ENCODE assay signal across 28 cellular contexts in genomic region chr9:26811106-26811505, GRCh38.
DNase-seq lines count a peak whose midpoint lies in the region; ATAC-seq, FAIRE-seq and TF ChIP-seq lines count a peak whose summit lies in the region.
"Had no signal": no experiment of that assay in that cellular context is flagged by ENCODE, and none has a peak within 500 bp of the region (broad histone marks: within the 10 kb centered on the region; RNA-seq: fewer than 3 reads in every experiment).

No MANE protein-coding gene starts in this region.

- H4K8ac ChIP-seq in mesenchymal stem cell (ENCODE audit: low read length): no peak overlapping the region

- H3K27ac ChIP-seq in GM23248: no peak overlapping the region
- no peak overlapping the region for H3K27ac ChIP-seq in mesenchymal stem cell (ENCODE audit: low read length, poor library complexity, severe bottlenecking)
- H3K27ac ChIP-seq: BLaER1 treated with 17β-estradiol and CSF1 and Interleukin-3, amounts not matched to agents 10 nM and 100 nM; PC-9; RWPE1 had no signal

- TF ChIP-seq CTCF in fibroblast of mammary gland (conservative IDR thresholded peaks at IDR 0.05; ENCODE audit: control insufficient read depth, insufficient read depth, low read depth, low read length): no peak
- no peak for TF ChIP-seq CTCF in HFFc6 (IDR thresholded peaks at IDR 0.05)

- H3K4me3 ChIP-seq in GM23248: no peak overlapping the region
- H3K4me3 ChIP-seq in fibroblast of mammary gland (ENCODE audit: control insufficient read depth, low read depth, low read length): no peak overlapping the region
- H3K4me3 ChIP-seq in mesenchymal stem cell (ENCODE audit: insufficient read depth in 1 of 2, low read depth in 1 of 2, low read length in 2 of 2): no peak overlapping the region
- H3K4me3 ChIP-seq: BLaER1 treated with 17β-estradiol and CSF1 and Interleukin-3, amounts not matched to agents 10 nM and 100 nM; GM12878; PC-9 had no signal

- H3K27me3 ChIP-seq in GM23248 (replicated peaks; ENCODE audit: insufficient read depth) (no peaks in the 10 kb centered on the region), mesenchymal stem cell (ENCODE audit: control insufficient read depth in 1 of 2, insufficient read depth in 1 of 2, low read length in 2 of 2) (no peaks in the 10 kb centered on the region)
- H3K27me3 ChIP-seq: BLaER1 treated with 17β-estradiol and CSF1 and Interleukin-3, amounts not matched to agents 10 nM and 100 nM had no signal

- DNase-seq in GM23248 (peak; percentile 15), RCC 7860 (ENCODE audit: low spot score) (no peak), fibroblast of mammary gland (ENCODE audit: low read depth) (peak; percentile 71), mesenchymal stem cell (no peak), HFFc6 (no peak), nucleus accumbens (lab: John Stamatoyannopoulos, UW) (no peak)
- no peak for DNase-seq in activated naive CD4-positive, alpha-beta T cell treated with anti-CD3 and anti-CD28 coated beads, Interleukin-2, amount 50 U/mL, for 16 hours
- DNase-seq: AML-193; CD4-positive, alpha-beta memory T cell; COR-L47; DMS53; GDM1; KBM-7; MM.1S; NCI-H2029; NCI-H446; NCI-H524 treated with DMSO at 0.1 percent for 48 hours; NCI-H82; NK-92 treated with Interleukin-12 subunit alpha and Interleukin-12 subunit beta, amount 100 ng/mL, for 24 hours; PC-9; SHP77; SW 1271 had no signal

- H3K4me1 ChIP-seq in GM23248 (ENCODE audit: insufficient read depth): peaks cover 7% of the 10 kb centered on the region; the same call in 1 of the 2 replicates
- no peaks in the 10 kb centered on the region for H3K4me1 ChIP-seq in mesenchymal stem cell (ENCODE audit: control insufficient read depth, insufficient read depth, low read depth, low read length)
- H3K4me1 ChIP-seq: BLaER1 treated with 17β-estradiol and CSF1 and Interleukin-3, amounts not matched to agents 10 nM and 100 nM had no signal

- in situ Hi-C loops in GM23248 (cut with MboI): no loop called here

- no peaks in the 10 kb centered on the region for H3K27me3 Mint-ChIP-seq in HFFc6 (ENCODE audit: insufficient read depth)
- H3K27me3 Mint-ChIP-seq: CD4-positive, alpha-beta memory T cell had no signal

- H2AK5ac ChIP-seq in mesenchymal stem cell (ENCODE audit: low read length, severe bottlenecking): no peak overlapping the region

- H3K36me3 Mint-ChIP-seq in HFFc6 (ENCODE audit: low read depth): no peaks in the 10 kb centered on the region
- H3K36me3 Mint-ChIP-seq: CD4-positive, alpha-beta memory T cell had no signal

- no peaks in the 10 kb centered on the region for H3K9me2 ChIP-seq in GM23248 (ENCODE audit: insufficient read depth)

- no peak overlapping the region for H3K27ac Mint-ChIP-seq in HFFc6
- H3K27ac Mint-ChIP-seq: CD4-positive, alpha-beta memory T cell had no signal

- H3K4ac ChIP-seq in mesenchymal stem cell (ENCODE audit: low read depth in 1 of 2, low read length in 2 of 2): no peak overlapping the region

- no peak overlapping the region for H4K91ac ChIP-seq in mesenchymal stem cell (ENCODE audit: low read length)

- no peak overlapping the region for H2BK15ac ChIP-seq in mesenchymal stem cell (ENCODE audit: low read depth, poor library complexity, severe bottlenecking)

- no peak overlapping the region for H3K14ac ChIP-seq in mesenchymal stem cell (ENCODE audit: low read length in 2 of 2)

- H3K23ac ChIP-seq in mesenchymal stem cell (ENCODE audit: low read length in 2 of 2): no peak overlapping the region

- H3K36me3 ChIP-seq in GM23248 (ENCODE audit: low read depth) (no peaks in the 10 kb centered on the region), mesenchymal stem cell (ENCODE audit: control insufficient read depth in 1 of 2, insufficient read depth in 2 of 2, low read depth in 1 of 2, low read length in 2 of 2) (no peaks in the 10 kb centered on the region)
- H3K36me3 ChIP-seq: BLaER1 treated with 17β-estradiol and CSF1 and Interleukin-3, amounts not matched to agents 10 nM and 100 nM had no signal

- no peak overlapping the region for H2BK5ac ChIP-seq in mesenchymal stem cell (ENCODE audit: low read depth, low read length, poor library complexity, severe bottlenecking)

- H3K18ac ChIP-seq in mesenchymal stem cell (ENCODE audit: low read depth in 1 of 2, low read length in 2 of 2): no peak overlapping the region

- no peaks in the 10 kb centered on the region for H3K79me2 ChIP-seq in GM23248 (ENCODE audit: insufficient read depth)

- FAIRE-seq in RCC 7860 (lab: Jason Lieb, UNC): peak; percentile 91
- FAIRE-seq: GM12878, H54, HTR-8/SVneo had no signal

- no peak overlapping the region for H3K4me2 ChIP-seq in GM23248 (ENCODE audit: unreplicated experiment)
- no peak overlapping the region for H3K4me2 ChIP-seq in mesenchymal stem cell (ENCODE audit: low read length, poor library complexity, severe bottlenecking)
- H3K4me2 ChIP-seq: BLaER1 treated with 17β-estradiol and CSF1 and Interleukin-3, amounts not matched to agents 10 nM and 100 nM; PC-9 had no signal

- peaks cover 6% of the 10 kb centered on the region for H3K4me1 Mint-ChIP-seq in HFFc6 (ENCODE audit: low read depth)
- H3K4me1 Mint-ChIP-seq: CD4-positive, alpha-beta memory T cell had no signal

- no peak overlapping the region for H3K4me3 Mint-ChIP-seq in HFFc6
- H3K4me3 Mint-ChIP-seq: CD4-positive, alpha-beta memory T cell had no signal

- no peaks in the 10 kb centered on the region for H3K79me1 ChIP-seq in mesenchymal stem cell (replicated peaks; ENCODE audit: low read length, poor library complexity, severe bottlenecking)

- no peak overlapping the region for H2BK120ac ChIP-seq in mesenchymal stem cell (ENCODE audit: low read depth, low read length)

- H2BK12ac ChIP-seq in mesenchymal stem cell (ENCODE audit: low read length in 2 of 2): no peak overlapping the region

- H2AFZ ChIP-seq in GM23248 (no peak overlapping the region), mesenchymal stem cell (ENCODE audit: low read depth, low read length) (no peak overlapping the region)
- H2AFZ ChIP-seq: PC-9 had no signal

- H4K20me1 ChIP-seq in GM23248 (ENCODE audit: insufficient read depth): no peaks in the 10 kb centered on the region
- H4K20me1 ChIP-seq: BLaER1 treated with 17β-estradiol and CSF1 and Interleukin-3, amounts not matched to agents 10 nM and 100 nM had no signal

- ATAC-seq in HG03135 (IDR thresholded peaks at IDR 0.05; ENCODE audit: unreplicated experiment): no peak
- ATAC-seq: GM12878 had no signal

- H3K9me3 Mint-ChIP-seq in HFFc6: no peaks in the 10 kb centered on the region
- H3K9me3 Mint-ChIP-seq: CD4-positive, alpha-beta memory T cell had no signal

- H3K9ac ChIP-seq in GM23248: no peak overlapping the region
- H3K9ac ChIP-seq in mesenchymal stem cell (ENCODE audit: low read length): peak overlapping the region; percentile 75
- H3K9ac ChIP-seq: BLaER1 treated with 17β-estradiol and CSF1 and Interleukin-3, amounts not matched to agents 10 nM and 100 nM had no signal

- no peaks in the 10 kb centered on the region for H3K9me3 ChIP-seq in GM23248 (ENCODE audit: low read depth)
- H3K9me3 ChIP-seq in mesenchymal stem cell (ENCODE audit: control insufficient read depth, low read length): peaks cover 15% of the 10 kb centered on the region

- no peaks in the 10 kb centered on the region for H3F3A ChIP-seq in GM23248 (ENCODE audit: insufficient read depth)

Comparison
In these comparisons a context has a peak if more than half of its experiments do, and no peak if none do; other contexts are left out.
1. DNase-seq: peak in GM23248 (single experiment) and fibroblast of mammary gland (single experiment); none in RCC 7860 (single experiment), mesenchymal stem cell (single experiment), HFFc6 (single experiment), activated naive CD4-positive, alpha-beta T cell treated with anti-CD3 and anti-CD28 coated beads, Interleukin-2, amount 50 U/mL, for 16 hours (single experiment) and nucleus accumbens (0 of 56).